Comparison of ENCODE assay signal across 9 cellular contexts in genomic region chr2:164737612-164738081, GRCh38.
DNase-seq lines count a peak whose midpoint lies in the region; ATAC-seq and TF ChIP-seq lines count a peak whose summit lies in the region.
"Had no signal": no experiment of that assay in that cellular context is flagged by ENCODE, and none has a peak within 500 bp of the region (broad histone marks: within the 10 kb centered on the region; RNA-seq: fewer than 3 reads in every experiment).

No MANE protein-coding gene starts in this region.

- H3K36me3 ChIP-seq in colonic mucosa (no peaks in the 10 kb centered on the region), testis (ENCODE audit: low read depth, missing control alignments) (no peaks in the 10 kb centered on the region)

- intact Hi-C loops in colonic mucosa (cut with DNase I) (loop anchor here (2.0 to 5.0 kb wide), 2 partner anchors 105 to 177 kb away; partner anchors contain the start of gene COBLL1), testis (cut with DNase I; ENCODE audit: low total_unique reads) (loop anchor here (5.0 kb wide), 1 partner anchor 175 kb away; no protein-coding TSS in a partner anchor)

- H3K27me3 ChIP-seq in colonic mucosa = no peaks in the 10 kb centered on the region
- H3K27me3 ChIP-seq in testis = no peaks in the 10 kb centered on the region

- in situ Hi-C loops in KBM-7 (cut with MboI; ENCODE audit: low pct_unique_long_range_greater_than_20kb, low sequenced_read_pairs) = no loop called here

- 5 to 6% methylated on average over 9 of the region's 9 CpGs for WGBS in testis, 2 donors

- TF ChIP-seq CTCF in colonic mucosa (IDR thresholded peaks at IDR 0.05) (peak; percentile 57), testis (IDR thresholded peaks at IDR 0.05) (peak; percentile 55 to 77 (median 74))

- no peaks in the 10 kb centered on the region for H3K9me3 ChIP-seq in colonic mucosa
- no peaks in the 10 kb centered on the region for H3K9me3 ChIP-seq in testis

- no peak overlapping the region for H3K4me3 ChIP-seq in colonic mucosa
- H3K4me3 ChIP-seq in testis = no peak overlapping the region

- ATAC-seq in GM21390 (IDR thresholded peaks at IDR 0.05; ENCODE audit: unreplicated experiment) (peak; percentile 80), left lobe of liver (peak; percentile 91), HG02840 (IDR thresholded peaks at IDR 0.05; ENCODE audit: low FRiP score, unreplicated experiment) (no peak)
- ATAC-seq: stimulated activated effector memory CD8-positive, alpha-beta T cell treated with anti-CD3 and anti-CD28 coated beads, Interleukin-12 subunit alpha, Interleukin-12 subunit beta, amount 100 ng/mL, for 72 hours had no signal

- no peak overlapping the region for H3K27ac ChIP-seq in colonic mucosa
- H3K27ac ChIP-seq in testis = no peak overlapping the region

- H3K4me1 ChIP-seq in colonic mucosa (peaks cover 5% of the 10 kb centered on the region), testis (no peaks in the 10 kb centered on the region)

- no peak for TF ChIP-seq POLR2A in testis (IDR thresholded peaks at IDR 0.05)

- DNase-seq in Daoy (ENCODE audit: low read depth) = peak; percentile 61
- DNase-seq in KBM-7 = peak; percentile 63
- DNase-seq in OCI-M1 (lab: John Stamatoyannopoulos, UW) = peak; percentile 78
- peak; percentile 64 for DNase-seq in colonic mucosa
- DNase-seq in left lobe of liver (ENCODE audit: low spot score) = peak; percentile 71
- peak; percentile 71 for DNase-seq in testis

- H3K9ac ChIP-seq in colonic mucosa (ENCODE audit: low read depth in 2 of 2, low read length in 2 of 2) = no peak overlapping the region
